1 cellular context compared by ENCODE assay signal in the genomic region with DNA sequence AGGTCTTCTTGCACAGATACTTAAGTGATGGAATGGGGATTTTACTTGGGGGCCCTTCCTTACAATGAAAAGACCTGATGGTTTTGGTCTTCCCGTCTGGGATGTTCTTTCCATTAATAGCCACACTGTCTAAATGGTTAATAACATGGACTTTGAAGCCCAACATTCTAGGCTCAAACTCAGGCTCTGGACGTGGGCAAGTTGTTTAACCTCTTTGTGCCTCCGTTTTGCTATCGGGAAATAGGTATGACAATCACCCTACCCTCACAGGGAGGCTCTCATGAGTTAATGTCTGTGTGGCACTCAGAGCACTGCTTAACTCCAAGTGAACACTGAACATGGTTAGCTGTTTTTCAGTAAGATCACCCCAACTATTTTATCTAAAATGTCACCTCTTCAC.
TF ChIP-seq lines count a peak whose summit lies in the region.

No MANE protein-coding gene starts in this region.

TF ChIP-seq in H1, 55 proteins besides CTCF, POLR2A, EP300 and RAD21:
- TF ChIP-seq GABPA (IDR thresholded peaks at IDR 0.05; ENCODE audit: borderline replicate concordance, insufficient read depth, low read length) (no peak), CBX5 (IDR thresholded peaks at IDR 0.05; ENCODE audit: low read depth, low read length) (no peak), BRCA1 (IDR thresholded peaks at IDR 0.05; ENCODE audit: low read depth, low read length) (no peak), MAFK (IDR thresholded peaks at IDR 0.05; ENCODE audit: low read depth, low read length) (no peak), SIRT6 (IDR thresholded peaks at IDR 0.05; ENCODE audit: low read length) (no peak), CBX8 (IDR thresholded peaks at IDR 0.05; ENCODE audit: borderline replicate concordance, low read depth, low read length) (no peak), TCF12 (IDR thresholded peaks at IDR 0.05; ENCODE audit: low read depth, low read length) (no peak), SIX5 (IDR thresholded peaks at IDR 0.05; ENCODE audit: low read depth, low read length) (no peak)
- TF ChIP-seq, protein P1, sequence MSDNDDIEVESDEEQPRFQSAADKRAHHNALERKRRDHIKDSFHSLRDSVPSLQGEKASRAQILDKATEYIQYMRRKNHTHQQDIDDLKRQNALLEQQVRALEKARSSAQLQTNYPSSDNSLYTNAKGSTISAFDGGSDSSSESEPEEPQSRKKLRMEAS (IDR thresholded peaks at IDR 0.05): no peak
- TF ChIP-seq, protein P2, sequence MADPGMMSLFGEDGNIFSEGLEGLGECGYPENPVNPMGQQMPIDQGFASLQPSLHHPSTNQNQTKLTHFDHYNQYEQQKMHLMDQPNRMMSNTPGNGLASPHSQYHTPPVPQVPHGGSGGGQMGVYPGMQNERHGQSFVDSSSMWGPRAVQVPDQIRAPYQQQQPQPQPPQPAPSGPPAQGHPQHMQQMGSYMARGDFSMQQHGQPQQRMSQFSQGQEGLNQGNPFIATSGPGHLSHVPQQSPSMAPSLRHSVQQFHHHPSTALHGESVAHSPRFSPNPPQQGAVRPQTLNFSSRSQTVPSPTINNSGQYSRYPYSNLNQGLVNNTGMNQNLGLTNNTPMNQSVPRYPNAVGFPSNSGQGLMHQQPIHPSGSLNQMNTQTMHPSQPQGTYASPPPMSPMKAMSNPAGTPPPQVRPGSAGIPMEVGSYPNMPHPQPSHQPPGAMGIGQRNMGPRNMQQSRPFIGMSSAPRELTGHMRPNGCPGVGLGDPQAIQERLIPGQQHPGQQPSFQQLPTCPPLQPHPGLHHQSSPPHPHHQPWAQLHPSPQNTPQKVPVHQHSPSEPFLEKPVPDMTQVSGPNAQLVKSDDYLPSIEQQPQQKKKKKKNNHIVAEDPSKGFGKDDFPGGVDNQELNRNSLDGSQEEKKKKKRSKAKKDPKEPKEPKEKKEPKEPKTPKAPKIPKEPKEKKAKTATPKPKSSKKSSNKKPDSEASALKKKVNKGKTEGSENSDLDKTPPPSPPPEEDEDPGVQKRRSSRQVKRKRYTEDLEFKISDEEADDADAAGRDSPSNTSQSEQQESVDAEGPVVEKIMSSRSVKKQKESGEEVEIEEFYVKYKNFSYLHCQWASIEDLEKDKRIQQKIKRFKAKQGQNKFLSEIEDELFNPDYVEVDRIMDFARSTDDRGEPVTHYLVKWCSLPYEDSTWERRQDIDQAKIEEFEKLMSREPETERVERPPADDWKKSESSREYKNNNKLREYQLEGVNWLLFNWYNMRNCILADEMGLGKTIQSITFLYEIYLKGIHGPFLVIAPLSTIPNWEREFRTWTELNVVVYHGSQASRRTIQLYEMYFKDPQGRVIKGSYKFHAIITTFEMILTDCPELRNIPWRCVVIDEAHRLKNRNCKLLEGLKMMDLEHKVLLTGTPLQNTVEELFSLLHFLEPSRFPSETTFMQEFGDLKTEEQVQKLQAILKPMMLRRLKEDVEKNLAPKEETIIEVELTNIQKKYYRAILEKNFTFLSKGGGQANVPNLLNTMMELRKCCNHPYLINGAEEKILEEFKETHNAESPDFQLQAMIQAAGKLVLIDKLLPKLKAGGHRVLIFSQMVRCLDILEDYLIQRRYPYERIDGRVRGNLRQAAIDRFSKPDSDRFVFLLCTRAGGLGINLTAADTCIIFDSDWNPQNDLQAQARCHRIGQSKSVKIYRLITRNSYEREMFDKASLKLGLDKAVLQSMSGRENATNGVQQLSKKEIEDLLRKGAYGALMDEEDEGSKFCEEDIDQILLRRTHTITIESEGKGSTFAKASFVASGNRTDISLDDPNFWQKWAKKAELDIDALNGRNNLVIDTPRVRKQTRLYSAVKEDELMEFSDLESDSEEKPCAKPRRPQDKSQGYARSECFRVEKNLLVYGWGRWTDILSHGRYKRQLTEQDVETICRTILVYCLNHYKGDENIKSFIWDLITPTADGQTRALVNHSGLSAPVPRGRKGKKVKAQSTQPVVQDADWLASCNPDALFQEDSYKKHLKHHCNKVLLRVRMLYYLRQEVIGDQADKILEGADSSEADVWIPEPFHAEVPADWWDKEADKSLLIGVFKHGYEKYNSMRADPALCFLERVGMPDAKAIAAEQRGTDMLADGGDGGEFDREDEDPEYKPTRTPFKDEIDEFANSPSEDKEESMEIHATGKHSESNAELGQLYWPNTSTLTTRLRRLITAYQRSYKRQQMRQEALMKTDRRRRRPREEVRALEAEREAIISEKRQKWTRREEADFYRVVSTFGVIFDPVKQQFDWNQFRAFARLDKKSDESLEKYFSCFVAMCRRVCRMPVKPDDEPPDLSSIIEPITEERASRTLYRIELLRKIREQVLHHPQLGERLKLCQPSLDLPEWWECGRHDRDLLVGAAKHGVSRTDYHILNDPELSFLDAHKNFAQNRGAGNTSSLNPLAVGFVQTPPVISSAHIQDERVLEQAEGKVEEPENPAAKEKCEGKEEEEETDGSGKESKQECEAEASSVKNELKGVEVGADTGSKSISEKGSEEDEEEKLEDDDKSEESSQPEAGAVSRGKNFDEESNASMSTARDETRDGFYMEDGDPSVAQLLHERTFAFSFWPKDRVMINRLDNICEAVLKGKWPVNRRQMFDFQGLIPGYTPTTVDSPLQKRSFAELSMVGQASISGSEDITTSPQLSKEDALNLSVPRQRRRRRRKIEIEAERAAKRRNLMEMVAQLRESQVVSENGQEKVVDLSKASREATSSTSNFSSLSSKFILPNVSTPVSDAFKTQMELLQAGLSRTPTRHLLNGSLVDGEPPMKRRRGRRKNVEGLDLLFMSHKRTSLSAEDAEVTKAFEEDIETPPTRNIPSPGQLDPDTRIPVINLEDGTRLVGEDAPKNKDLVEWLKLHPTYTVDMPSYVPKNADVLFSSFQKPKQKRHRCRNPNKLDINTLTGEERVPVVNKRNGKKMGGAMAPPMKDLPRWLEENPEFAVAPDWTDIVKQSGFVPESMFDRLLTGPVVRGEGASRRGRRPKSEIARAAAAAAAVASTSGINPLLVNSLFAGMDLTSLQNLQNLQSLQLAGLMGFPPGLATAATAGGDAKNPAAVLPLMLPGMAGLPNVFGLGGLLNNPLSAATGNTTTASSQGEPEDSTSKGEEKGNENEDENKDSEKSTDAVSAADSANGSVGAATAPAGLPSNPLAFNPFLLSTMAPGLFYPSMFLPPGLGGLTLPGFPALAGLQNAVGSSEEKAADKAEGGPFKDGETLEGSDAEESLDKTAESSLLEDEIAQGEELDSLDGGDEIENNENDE (IDR thresholded peaks at IDR 0.05; ENCODE audit: insufficient replicate concordance, low read length): no peak
